32 cellular contexts compared by ENCODE assay signal in the genomic region with DNA sequence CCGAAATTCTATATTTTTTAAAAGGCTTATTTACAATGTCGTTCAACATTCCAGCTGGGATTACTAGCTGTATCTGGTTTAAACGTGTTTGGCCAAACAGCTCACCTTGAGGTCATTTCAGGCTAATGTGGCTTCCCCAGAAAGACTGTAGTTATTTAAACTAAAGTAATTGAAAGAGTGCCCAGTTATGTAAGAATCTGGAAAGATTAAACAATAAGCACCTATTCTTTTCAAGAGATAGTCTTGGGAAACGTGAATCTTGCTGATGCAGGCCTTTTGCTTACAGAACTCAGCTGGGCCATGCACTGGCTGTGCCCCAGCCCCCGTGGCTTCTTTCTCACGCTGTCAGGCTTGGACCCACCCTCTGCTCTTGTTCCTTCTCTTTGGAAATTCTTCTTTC. TPM values are rescaled to one million over a fixed set of nuclear protein-coding genes. Genes with fewer than 3 reads are reported as not detected.
"Had no signal": no experiment of that assay in that cellular context is flagged by ENCODE, and none has a peak within 500 bp of the region (broad histone marks: within the 10 kb centered on the region; RNA-seq: fewer than 3 reads in every experiment).

No MANE protein-coding gene starts in this region.

- H3K36me3 ChIP-seq: ascending aorta, brain microvascular endothelial cell, gastrocnemius medialis, left ventricle myocardium inferior, sigmoid colon, vagina had no signal

- H3K4me1 ChIP-seq: ascending aorta, sigmoid colon had no signal

- H3K9me3 Mint-ChIP-seq: activated CD4-positive, alpha-beta T cell treated with anti-CD3 and anti-CD28 coated beads, Interleukin-2, amount 10 ng/mL, durations not matched to agents 7 days and 5 days; activated naive CD4-positive, alpha-beta T cell treated with anti-CD3 and anti-CD28 coated beads, Interleukin-2, amount 10 ng/mL, durations not matched to agents 7 days and 5 days; activated naive CD8-positive, alpha-beta T cell treated with anti-CD3 and anti-CD28 coated beads, Interleukin-2, amount 10 ng/mL, durations not matched to agents 7 days and 5 days; natural killer cell treated with Interleukin-12 subunit alpha and Interleukin-12 subunit beta and Interleukin-15 and Interleukin-18, amount 100 ng/mL, for 72 hours; stimulated activated memory B cell treated with anti-CD40 and anti-IgM and Interleukin-4, amounts not matched to agents 10 μg/mL and 1 μg/mL and 100 μg/mL, for 72 hours; stimulated activated naive CD8-positive, alpha-beta T cell treated with anti-CD3 and anti-CD28 coated beads, Interleukin-15, amount 100 ng/mL, for 72 hours; T-helper 1 cell treated with Interleukin-12 subunit alpha and Interleukin-12 subunit beta and Interleukin-4 antibody, amounts not matched to agents 30 μg/mL and 1 μg/mL, for 36 hours; type B pancreatic cell had no signal

- H3K27me3 ChIP-seq: ascending aorta, brain microvascular endothelial cell, gastrocnemius medialis, sigmoid colon, vagina had no signal

- H3K27me3 Mint-ChIP-seq: progenitor cell of endocrine pancreas had no signal

- H3K4me1 Mint-ChIP-seq: activated naive CD4-positive, alpha-beta T cell treated with anti-CD3 and anti-CD28 coated beads, Interleukin-2, amount 10 ng/mL, durations not matched to agents 7 days and 5 days had no signal

- H3K4me3 ChIP-seq: ascending aorta, gastrocnemius medialis, left ventricle myocardium inferior, lung, mucosa of descending colon, sigmoid colon, vagina had no signal

- ATAC-seq: activated CD8-positive, alpha-beta memory T cell treated with anti-CD3 and anti-CD28 coated beads, Interleukin-2, amount 10 ng/mL, durations not matched to agents 7 days and 5 days; activated CD8-positive, alpha-beta T cell treated with anti-CD3 and anti-CD28 coated beads, Interleukin-2, amount 10 ng/mL, durations not matched to agents 7 days and 5 days; gastrocnemius medialis; mucosa of descending colon; natural killer cell treated with Interleukin-12 subunit alpha and Interleukin-12 subunit beta and Interleukin-15 and Interleukin-18, amount 100 ng/mL, for 72 hours; stimulated activated memory B cell treated with anti-CD40 and anti-IgM and Interleukin-4, amounts not matched to agents 10 μg/mL and 1 μg/mL and 100 μg/mL, for 72 hours; stimulated activated naive CD8-positive, alpha-beta T cell treated with anti-CD3 and anti-CD28 coated beads, Interleukin-15, amount 100 ng/mL, for 72 hours had no signal

- H3K36me3 Mint-ChIP-seq: activated CD8-positive, alpha-beta memory T cell treated with anti-CD3 and anti-CD28 coated beads, Interleukin-2, amount 10 ng/mL, durations not matched to agents 7 days and 5 days; activated naive CD4-positive, alpha-beta T cell treated with anti-CD3 and anti-CD28 coated beads, Interleukin-2, amount 10 ng/mL, durations not matched to agents 7 days and 5 days; activated naive CD8-positive, alpha-beta T cell treated with anti-CD3 and anti-CD28 coated beads, Interleukin-2, amount 10 ng/mL, durations not matched to agents 7 days and 5 days; natural killer cell treated with Interleukin-12 subunit alpha and Interleukin-12 subunit beta and Interleukin-15 and Interleukin-18, amount 100 ng/mL, for 72 hours; stimulated activated memory B cell treated with anti-CD40 and anti-IgM and Interleukin-4, amounts not matched to agents 10 μg/mL and 1 μg/mL and 100 μg/mL, for 72 hours; type B pancreatic cell had no signal

- H3K27ac Mint-ChIP-seq: activated CD4-positive, alpha-beta T cell treated with anti-CD3 and anti-CD28 coated beads, Interleukin-2, amount 10 ng/mL, durations not matched to agents 7 days and 5 days; activated CD8-positive, alpha-beta memory T cell treated with anti-CD3 and anti-CD28 coated beads, Interleukin-2, amount 10 ng/mL, durations not matched to agents 7 days and 5 days; activated CD8-positive, alpha-beta T cell treated with anti-CD3 and anti-CD28 coated beads, Interleukin-2, amount 10 ng/mL, durations not matched to agents 7 days and 5 days; activated naive CD4-positive, alpha-beta T cell treated with anti-CD3 and anti-CD28 coated beads, Interleukin-2, amount 10 ng/mL, durations not matched to agents 7 days and 5 days; activated naive CD8-positive, alpha-beta T cell treated with anti-CD3 and anti-CD28 coated beads, Interleukin-2, amount 10 ng/mL, durations not matched to agents 7 days and 5 days; natural killer cell treated with Interleukin-12 subunit alpha and Interleukin-12 subunit beta and Interleukin-15 and Interleukin-18, amount 100 ng/mL, for 72 hours; progenitor cell of endocrine pancreas; stimulated activated memory B cell treated with anti-CD40 and anti-IgM and Interleukin-4, amounts not matched to agents 10 μg/mL and 1 μg/mL and 100 μg/mL, for 72 hours; stimulated activated naive CD8-positive, alpha-beta T cell treated with anti-CD3 and anti-CD28 coated beads, Interleukin-15, amount 100 ng/mL, for 72 hours; T-helper 1 cell treated with Interleukin-12 subunit alpha and Interleukin-12 subunit beta and Interleukin-4 antibody, amounts not matched to agents 30 μg/mL and 1 μg/mL, for 36 hours; type B pancreatic cell had no signal

- FAIRE-seq: islet of Langerhans, small intestine had no signal

- DNase-seq: activated CD4-positive, alpha-beta T cell treated with anti-CD3 and anti-CD28 coated beads, Interleukin-2, amount 10 ng/mL, durations not matched to agents 7 days and 5 days; activated CD4-positive, CD25-positive, alpha-beta regulatory T cell treated with anti-CD3 and anti-CD28 coated beads, Interleukin-2, amount 50 U/mL, for 72 hours; activated CD8-positive, alpha-beta memory T cell treated with anti-CD3 and anti-CD28 coated beads, Interleukin-2, amount 10 ng/mL, durations not matched to agents 7 days and 5 days; activated CD8-positive, alpha-beta T cell treated with anti-CD3 and anti-CD28 coated beads, Interleukin-2, amount 10 ng/mL, durations not matched to agents 7 days and 5 days; activated effector memory CD4-positive, alpha-beta T cell treated with anti-CD3 and anti-CD28 coated beads, Interleukin-2, amount 50 U/mL, for 16 hours; activated naive CD4-positive, alpha-beta T cell treated with anti-CD3 and anti-CD28 coated beads, Interleukin-2, amount 10 ng/mL, durations not matched to agents 7 days and 5 days; activated naive CD8-positive, alpha-beta T cell treated with anti-CD3 and anti-CD28 coated beads, Interleukin-2, amount 10 ng/mL, durations not matched to agents 7 days and 5 days; brain microvascular endothelial cell; caudate nucleus; gastrocnemius medialis; glutamatergic neuron; left ventricle myocardium inferior; mesendoderm; mucosa of descending colon; retina; sigmoid colon; small intestine; stimulated activated CD4-positive, alpha-beta T cell treated with anti-CD3 and anti-CD28 coated beads, Interleukin-4, amount 100 ng/mL, for 24 hours; stimulated activated naive CD8-positive, alpha-beta T cell treated with anti-CD3 and anti-CD28 coated beads, Interleukin-15, amount 100 ng/mL, for 72 hours; substantia nigra; SW 1271; T1000 had no signal

- H3K4me3 Mint-ChIP-seq: activated CD4-positive, alpha-beta T cell treated with anti-CD3 and anti-CD28 coated beads, Interleukin-2, amount 10 ng/mL, durations not matched to agents 7 days and 5 days; activated CD8-positive, alpha-beta memory T cell treated with anti-CD3 and anti-CD28 coated beads, Interleukin-2, amount 10 ng/mL, durations not matched to agents 7 days and 5 days; activated CD8-positive, alpha-beta T cell treated with anti-CD3 and anti-CD28 coated beads, Interleukin-2, amount 10 ng/mL, durations not matched to agents 7 days and 5 days; activated naive CD4-positive, alpha-beta T cell treated with anti-CD3 and anti-CD28 coated beads, Interleukin-2, amount 10 ng/mL, durations not matched to agents 7 days and 5 days; activated naive CD8-positive, alpha-beta T cell treated with anti-CD3 and anti-CD28 coated beads, Interleukin-2, amount 10 ng/mL, durations not matched to agents 7 days and 5 days; natural killer cell treated with Interleukin-12 subunit alpha and Interleukin-12 subunit beta and Interleukin-15 and Interleukin-18, amount 100 ng/mL, for 72 hours; stimulated activated memory B cell treated with anti-CD40 and anti-IgM and Interleukin-4, amounts not matched to agents 10 μg/mL and 1 μg/mL and 100 μg/mL, for 72 hours; stimulated activated naive CD8-positive, alpha-beta T cell treated with anti-CD3 and anti-CD28 coated beads, Interleukin-15, amount 100 ng/mL, for 72 hours; T-helper 1 cell treated with Interleukin-12 subunit alpha and Interleukin-12 subunit beta and Interleukin-4 antibody, amounts not matched to agents 30 μg/mL and 1 μg/mL, for 36 hours; type B pancreatic cell had no signal

- H3K27ac ChIP-seq: ascending aorta, brain microvascular endothelial cell, gastrocnemius medialis, left ventricle myocardium inferior, sigmoid colon, vagina had no signal

- H3K9me3 ChIP-seq: ascending aorta, gastrocnemius medialis, left ventricle myocardium inferior, mucosa of descending colon, sigmoid colon, vagina had no signal

RNA-seq across cellular contexts. Expression of a gene that starts 42.8 kb away (rescaled TPM):
- total RNA-seq: epithelial cell of proximal tubule had no signal
